19 cellular contexts compared by ENCODE assay signal in the genomic region with DNA sequence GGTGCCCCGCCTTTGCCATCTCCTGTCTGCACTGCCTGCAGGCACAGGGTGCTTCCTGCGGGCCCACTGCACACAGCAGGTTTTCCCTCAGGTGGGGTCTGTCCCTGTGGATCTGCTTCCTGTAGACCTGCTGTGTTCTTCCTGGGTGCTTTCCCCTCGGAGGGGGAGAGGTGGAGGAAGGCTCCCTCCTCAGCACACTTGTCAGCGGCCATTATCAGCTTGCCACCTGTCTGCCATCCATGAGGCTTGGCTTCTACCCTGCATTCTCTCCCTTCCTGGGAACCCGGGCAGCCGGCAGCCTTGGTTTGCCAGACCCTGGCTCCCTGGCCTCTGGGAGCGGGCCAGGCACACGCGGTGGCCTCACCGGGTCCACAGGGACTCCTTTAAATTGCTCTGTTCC. TPM values are rescaled to one million over a fixed set of nuclear protein-coding genes. Genes with fewer than 3 reads are reported as not detected.
DNase-seq lines count a peak whose midpoint lies in the region; ATAC-seq and TF ChIP-seq lines count a peak whose summit lies in the region.
"Had no signal": no experiment of that assay in that cellular context is flagged by ENCODE, and none has a peak within 500 bp of the region (broad histone marks: within the 10 kb centered on the region; RNA-seq: fewer than 3 reads in every experiment).

No MANE protein-coding gene starts in this region.

- no peak for TF ChIP-seq CTCF in PC-3 (conservative IDR thresholded peaks at IDR 0.05; ENCODE audit: low read depth, low read length)

- no peaks in the 10 kb centered on the region for H3K9me2 ChIP-seq in PC-3 (replicated peaks; ENCODE audit: low read length)

- peaks cover 39% of the 10 kb centered on the region for H3K4me1 ChIP-seq in CD8-positive, alpha-beta memory T cell (ENCODE audit: insufficient read depth, low read length)
- H3K4me1 ChIP-seq in PC-3 (ENCODE audit: insufficient read depth, low read length): 0 out of 2 replicates have a peak, but pooled peaks cover 4% of the 10 kb centered on the region

- no peaks in the 10 kb centered on the region for H3K27me3 ChIP-seq in CD8-positive, alpha-beta memory T cell (ENCODE audit: insufficient read depth, low read length, poor library complexity, severe bottlenecking)
- H3K27me3 ChIP-seq in PC-3 (ENCODE audit: low read length): no peaks in the 10 kb centered on the region
- H3K27me3 ChIP-seq: BLaER1 treated with 17β-estradiol and CSF1 and Interleukin-3, amounts not matched to agents 10 nM and 100 nM; brain microvascular endothelial cell; esophagus squamous epithelium had no signal

- BruUV-seq in PC-3 (replicated peaks; lab: Mats Ljungman, UMichigan): no TSS peak

- no peaks in the 10 kb centered on the region for H4K20me1 ChIP-seq in PC-3 (ENCODE audit: low read length)

- CTCF ChIA-PET in CD8-positive, alpha-beta memory T cell (lab: Charles Lee): no interaction called here
- CTCF ChIA-PET in PC-3 (lab: Charles Lee): no interaction called here

- peaks cover 19% of the 10 kb centered on the region for H3K4me1 Mint-ChIP-seq in T-helper 2 cell treated with Interferon-gamma antibody and Interleukin-4, amounts not matched to agents 5 μg/mL and 100 μg/mL, for 36 hours (ENCODE audit: low read depth)
- peaks cover 58 to 73% (median 66%) of the 10 kb centered on the region in 3 donors for H3K4me1 Mint-ChIP-seq in CD8-positive, alpha-beta memory T cell
- peaks cover 54% of the 10 kb centered on the region for H3K4me1 Mint-ChIP-seq in central memory CD8-positive, alpha-beta T cell
- peaks cover 54 to 72% of the 10 kb centered on the region in 2 donors for H3K4me1 Mint-ChIP-seq in natural killer cell treated with Interleukin-12 subunit alpha and Interleukin-12 subunit beta and Interleukin-15 and Interleukin-18, amount 100 ng/mL, for 72 hours (ENCODE audit: low read depth in 2 of 2)

- H3K27ac Mint-ChIP-seq in T-helper 2 cell treated with Interferon-gamma antibody and Interleukin-4, amounts not matched to agents 5 μg/mL and 100 μg/mL, for 36 hours: peak overlapping the region; percentile 21
- peak overlapping the region in 7 of 8 donors; percentile 7 to 86 (median 77) for H3K27ac Mint-ChIP-seq in CD8-positive, alpha-beta memory T cell
- H3K27ac Mint-ChIP-seq in central memory CD8-positive, alpha-beta T cell (ENCODE audit: low read depth): peak overlapping the region; percentile 69
- H3K27ac Mint-ChIP-seq in natural killer cell treated with Interleukin-12 subunit alpha and Interleukin-12 subunit beta and Interleukin-15 and Interleukin-18, amount 100 ng/mL, for 72 hours: peak overlapping the region; percentile 59 to 71

- no peaks in the 10 kb centered on the region for H3K9me3 ChIP-seq in CD8-positive, alpha-beta memory T cell (ENCODE audit: low read length)
- no peaks in the 10 kb centered on the region for H3K9me3 ChIP-seq in PC-3 (ENCODE audit: low read length)
- H3K9me3 ChIP-seq: esophagus squamous epithelium, heart left ventricle had no signal

- H3K4me3 Mint-ChIP-seq in T-helper 2 cell treated with Interferon-gamma antibody and Interleukin-4, amounts not matched to agents 5 μg/mL and 100 μg/mL, for 36 hours: no peak overlapping the region
- peak overlapping the region in 3 of 7 donors; percentile 3 to 23 (median 10) for H3K4me3 Mint-ChIP-seq in CD8-positive, alpha-beta memory T cell
- H3K4me3 Mint-ChIP-seq in central memory CD8-positive, alpha-beta T cell: peak overlapping the region; percentile 45
- peak overlapping the region; percentile 32 for H3K4me3 Mint-ChIP-seq in natural killer cell treated with Interleukin-12 subunit alpha and Interleukin-12 subunit beta and Interleukin-15 and Interleukin-18, amount 100 ng/mL, for 72 hours

- no peak overlapping the region for H3K4me3 ChIP-seq in CD8-positive, alpha-beta memory T cell (ENCODE audit: low read length)
- no peak overlapping the region for H3K4me3 ChIP-seq in PC-3 (ENCODE audit: low read length)
- H3K4me3 ChIP-seq: BLaER1 treated with 17β-estradiol and CSF1 and Interleukin-3, amounts not matched to agents 10 nM and 100 nM; esophagus squamous epithelium; heart left ventricle had no signal

- H3K36me3 Mint-ChIP-seq in T-helper 2 cell treated with Interferon-gamma antibody and Interleukin-4, amounts not matched to agents 5 μg/mL and 100 μg/mL, for 36 hours (ENCODE audit: low read depth): peaks cover 44% of the 10 kb centered on the region
- H3K36me3 Mint-ChIP-seq in CD8-positive, alpha-beta memory T cell: peaks cover 8 to 66% (median 20%) of the 10 kb centered on the region in 3 donors
- peaks cover 51% of the 10 kb centered on the region for H3K36me3 Mint-ChIP-seq in central memory CD8-positive, alpha-beta T cell (ENCODE audit: insufficient read depth)
- H3K36me3 Mint-ChIP-seq in natural killer cell treated with Interleukin-12 subunit alpha and Interleukin-12 subunit beta and Interleukin-15 and Interleukin-18, amount 100 ng/mL, for 72 hours: peaks cover 15% of the 10 kb centered on the region

- H3K36me3 ChIP-seq in CD8-positive, alpha-beta memory T cell (ENCODE audit: insufficient read depth, low read length): peaks cover 19% of the 10 kb centered on the region
- H3K36me3 ChIP-seq in PC-3 (ENCODE audit: low read depth, low read length): no peaks in the 10 kb centered on the region
- H3K36me3 ChIP-seq: brain microvascular endothelial cell, esophagus squamous epithelium had no signal

- no peak overlapping the region for H3K27ac ChIP-seq in CD8-positive, alpha-beta memory T cell (ENCODE audit: low read depth, low read length)
- H3K27ac ChIP-seq in PC-3 (ENCODE audit: low read length): no peak overlapping the region
- H3K27ac ChIP-seq: BLaER1 treated with 17β-estradiol and CSF1 and Interleukin-3, amounts not matched to agents 10 nM and 100 nM; brain microvascular endothelial cell; esophagus squamous epithelium; heart left ventricle had no signal

- H3F3A ChIP-seq in PC-3 (ENCODE audit: low read length, unreplicated experiment): no peaks in the 10 kb centered on the region

- DNase-seq in T-helper 2 cell treated with Interferon-gamma antibody and Interleukin-4, amounts not matched to agents 5 μg/mL and 100 μg/mL, for 36 hours (ENCODE audit: low spot score): no peak
- no peak for DNase-seq in T-helper 2 cell
- no peak for DNase-seq in CD8-positive, alpha-beta memory T cell
- no peak for DNase-seq in central memory CD8-positive, alpha-beta T cell (ENCODE audit: low spot score in 2 of 2)
- DNase-seq in natural killer cell treated with Interleukin-12 subunit alpha and Interleukin-12 subunit beta and Interleukin-15 and Interleukin-18, amount 100 ng/mL, for 72 hours (ENCODE audit: low spot score): no peak
- DNase-seq in PC-3: no peak
- no peak for DNase-seq in NCI-H2081 (lab: John Stamatoyannopoulos, UW)
- DNase-seq: 8988T; activated CD4-positive, alpha-beta T cell treated with anti-CD3 and anti-CD28 coated beads for 48 hours; brain microvascular endothelial cell; DMS79 treated with DMSO at 0.1 percent for 48 hours; esophagus squamous epithelium; heart left ventricle; NCI-H187; NCI-H510A; SHP77; stimulated activated CD4-positive, alpha-beta T cell treated with anti-CD3 and anti-CD28 coated beads, Interleukin-4, amount 100 ng/mL, for 4 hours had no signal

- ATAC-seq in central memory CD8-positive, alpha-beta T cell (replicated peaks; ENCODE audit: extremely low read depth, poor library complexity, severe bottlenecking): no peak
- ATAC-seq in natural killer cell treated with Interleukin-12 subunit alpha and Interleukin-12 subunit beta and Interleukin-15 and Interleukin-18, amount 100 ng/mL, for 72 hours: no peak
- no peak for ATAC-seq in HG03342 (IDR thresholded peaks at IDR 0.05; ENCODE audit: unreplicated experiment)
- ATAC-seq in PC-3: no peak

- POLR2A ChIA-PET in CD8-positive, alpha-beta memory T cell (lab: Charles Lee): no interaction called here
- POLR2A ChIA-PET in PC-3 (lab: Charles Lee; ENCODE audit: unreplicated experiment): no interaction called here

- no peak overlapping the region for H3K4me2 ChIP-seq in PC-3 (ENCODE audit: low read length)

- intact Hi-C loops in PC-3 (cut with micrococcal nuclease): no loop called here

- no peak overlapping the region for H2AFZ ChIP-seq in PC-3 (ENCODE audit: low read length)

- H3K9me3 Mint-ChIP-seq in T-helper 2 cell treated with Interferon-gamma antibody and Interleukin-4, amounts not matched to agents 5 μg/mL and 100 μg/mL, for 36 hours: no peaks in the 10 kb centered on the region
- no peaks in the 10 kb centered on the region for H3K9me3 Mint-ChIP-seq in CD8-positive, alpha-beta memory T cell
- H3K9me3 Mint-ChIP-seq in central memory CD8-positive, alpha-beta T cell: no peaks in the 10 kb centered on the region
- no peaks in the 10 kb centered on the region for H3K9me3 Mint-ChIP-seq in natural killer cell treated with Interleukin-12 subunit alpha and Interleukin-12 subunit beta and Interleukin-15 and Interleukin-18, amount 100 ng/mL, for 72 hours

- H3K9ac ChIP-seq in PC-3 (ENCODE audit: low read length): no peak overlapping the region

- no peaks in the 10 kb centered on the region for H3K79me2 ChIP-seq in PC-3 (ENCODE audit: low read length)

- no peaks in the 10 kb centered on the region for H3K27me3 Mint-ChIP-seq in T-helper 2 cell treated with Interferon-gamma antibody and Interleukin-4, amounts not matched to agents 5 μg/mL and 100 μg/mL, for 36 hours (ENCODE audit: low read depth)
- H3K27me3 Mint-ChIP-seq in CD8-positive, alpha-beta memory T cell: no peaks in the 10 kb centered on the region
- no peaks in the 10 kb centered on the region for H3K27me3 Mint-ChIP-seq in central memory CD8-positive, alpha-beta T cell
- no peaks in the 10 kb centered on the region for H3K27me3 Mint-ChIP-seq in natural killer cell treated with Interleukin-12 subunit alpha and Interleukin-12 subunit beta and Interleukin-15 and Interleukin-18, amount 100 ng/mL, for 72 hours

RNA-seq across cellular contexts. Expression of a gene that starts 58.5 kb away (rescaled TPM):
- 10 to 100 TPM; 49.3 to 51.0 TPM for total RNA-seq in CD8-positive, alpha-beta memory T cell
- 146 TPM for polyA plus RNA-seq in CD8-positive, alpha-beta memory T cell
- total RNA-seq in natural killer cell treated with Interleukin-12 subunit alpha and Interleukin-12 subunit beta and Interleukin-15 and Interleukin-18, amount 100 ng/mL, for 72 hours: 100 to 1,000 TPM; 136 to 155 TPM
- 0.26 and 1.9 TPM in 2 replicates for total RNA-seq in PC-3 (2014; rRNA removed)

Comparison
In these comparisons a context has a peak if more than half of its experiments do, and no peak if none do; other contexts are left out.
1. H3K27ac Mint-ChIP-seq: peak in every context shown above with its lines; median percentile 77 in CD8-positive, alpha-beta memory T cell; 69 in central memory CD8-positive, alpha-beta T cell; 65 in natural killer cell treated with Interleukin-12 subunit alpha and Interleukin-12 subunit beta and Interleukin-15 and Interleukin-18, amount 100 ng/mL, for 72 hours; 21 in T-helper 2 cell treated with Interferon-gamma antibody and Interleukin-4, amounts not matched to agents 5 μg/mL and 100 μg/mL, for 36 hours.
2. RNA of a gene that starts 58.5 kb away (total RNA-seq): 136 to 155 TPM in natural killer cell treated with Interleukin-12 subunit alpha and Interleukin-12 subunit beta and Interleukin-15 and Interleukin-18, amount 100 ng/mL, for 72 hours and 49.3 to 51.0 TPM in CD8-positive, alpha-beta memory T cell; 0.26 to 1.9 TPM in PC-3; every median in the first group is over 10 times any median in the second.